ENCODE assay signal across 23 cellular contexts in genomic region chr2:30615926-30616325, GRCh38.
"Had no signal": no experiment of that assay in that cellular context is flagged by ENCODE, and none has a peak within 500 bp of the region (broad histone marks: within the 10 kb centered on the region; RNA-seq: fewer than 3 reads in every experiment).

No MANE protein-coding gene starts in this region.

- H3K9ac ChIP-seq: KMS-11 had no signal

- DNase-seq: activated B cell treated with CpG ODN at 0.5 μM for 24 hours; activated CD4-positive, alpha-beta T cell treated with anti-CD3 and anti-CD28 coated beads for 1 hour; activated CD4-positive, alpha-beta T cell treated with anti-CD3 and anti-CD28 coated beads, Interleukin-2, amount 10 ng/mL, durations not matched to agents 24 days and 14 days; activated CD4-positive, alpha-beta T cell treated with anti-CD3 and anti-CD28 coated beads, Interleukin-2, amount 50 U/mL, for 48 hours; activated CD8-positive, alpha-beta memory T cell treated with anti-CD3 and anti-CD28 coated beads, Interleukin-2, amount 10 ng/mL, durations not matched to agents 7 days and 5 days; activated effector memory CD4-positive, alpha-beta T cell treated with anti-CD3 and anti-CD28 coated beads, Interleukin-2, amount 50 U/mL, for 16 hours; activated naive CD4-positive, alpha-beta T cell treated with Interleukin-2 at 50 U/mL for 16 hours; activated naive CD8-positive, alpha-beta T cell treated with anti-CD3 and anti-CD28 coated beads, Interleukin-2, amount 50 U/mL, for 24 hours; activated T-cell treated with anti-CD3 and anti-CD28 coated beads, Interleukin-2, amount 50 U/mL, for 24 hours; amniotic stem cell; NCI-H1092; NCI-H1417; NCI-H1930; NCI-H2171; NCI-H2227 treated with DMSO at 0.1 percent for 48 hours; NCI-H446 treated with DMSO at 0.1 percent for 48 hours; NCI-H526 treated with DMSO at 0.1 percent for 48 hours; SIG-M5; T-helper 17 cell; T-helper 9 cell had no signal

- ATAC-seq: activated CD8-positive, alpha-beta memory T cell treated with anti-CD3 and anti-CD28 coated beads, Interleukin-2, amount 10 ng/mL, durations not matched to agents 7 days and 5 days; activated naive CD4-positive, alpha-beta T cell treated with anti-CD3 and anti-CD28 coated beads, Interleukin-2, amount 50 U/mL, for 72 hours; activated naive CD8-positive, alpha-beta T cell treated with anti-CD3 and anti-CD28 coated beads, Interleukin-2, amount 50 U/mL, for 24 hours; T-helper 17 cell had no signal

- H3K4me2 ChIP-seq: KMS-11 had no signal

- H3K27ac ChIP-seq: KMS-11 had no signal

- FAIRE-seq: RCC 7860 had no signal
